In genomic region chr2:129979629-129980155, GRCh38 we compare ENCODE assay signal across 8 cellular contexts. TPM values are rescaled to one million over a fixed set of nuclear protein-coding genes. Genes with fewer than 3 reads are reported as not detected.
DNase-seq lines count a peak whose midpoint lies in the region; ATAC-seq and TF ChIP-seq lines count a peak whose summit lies in the region.
"Not testable (repeated sequence)": the region's sequence is repeated elsewhere in the genome, so short reads cannot be mapped to it uniquely, and the experiment has no call there.

TSS of gene RAB6C (plus strand) at chr2:129979666. CDS start at chr2:129980116, 450 bp downstream.

- not testable (repeated sequence) for H3K9me3 Mint-ChIP-seq in activated CD4-positive, alpha-beta memory T cell treated with anti-CD3 and anti-CD28 coated beads for 36 hours; central memory CD8-positive, alpha-beta T cell

- H3K4me1 Mint-ChIP-seq in activated CD4-positive, alpha-beta memory T cell treated with anti-CD3 and anti-CD28 coated beads for 36 hours (ENCODE audit: low read depth); central memory CD8-positive, alpha-beta T cell: not testable (repeated sequence)

- not testable (repeated sequence) for H3K4me1 ChIP-seq in mesodermal cell (ENCODE audit: control insufficient read depth, insufficient read depth, low read length, poor library complexity, severe bottlenecking); skeletal muscle satellite cell (ENCODE audit: control insufficient read depth, insufficient read depth, low read length)

- H3K27me3 ChIP-seq in skeletal muscle satellite cell (ENCODE audit: control insufficient read depth, insufficient read depth, low read length) = not testable (repeated sequence)

- POLR2A ChIA-PET in activated CD4-positive, alpha-beta memory T cell treated with anti-CD3 and anti-CD28 coated beads for 36 hours (lab: Charles Lee) = not testable (repeated sequence)

- DNase-seq in AG10803 (ENCODE audit: low read depth); central memory CD8-positive, alpha-beta T cell (ENCODE audit: low spot score in 2 of 2): not testable (repeated sequence)
- DNase-seq in NCI-H2107 (lab: John Stamatoyannopoulos, UW) (peak; percentile 7), left ventricle myocardium superior (peak; percentile 59)
- DNase-seq in activated CD4-positive, alpha-beta memory T cell treated with anti-CD3 and anti-CD28 coated beads for 36 hours = peak; percentile 21

- H3K27ac ChIP-seq in mesodermal cell (ENCODE audit: low read depth, low read length, severe bottlenecking) = not testable (repeated sequence)

- H3K36me3 ChIP-seq in mesodermal cell (ENCODE audit: control insufficient read depth, insufficient read depth, low read length); skeletal muscle satellite cell (ENCODE audit: insufficient read depth, low read length): not testable (repeated sequence)

- TF ChIP-seq CTCF in AG10803 (conservative IDR thresholded peaks at IDR 0.05; ENCODE audit: low read length) = not testable (repeated sequence)

- peak within 1 kb of the TSS; percentile 20 for H3K4me2 ChIP-seq in skeletal muscle satellite cell (ENCODE audit: low read length)

- peak within 1 kb of the TSS; percentile 39 for H3K4me3 ChIP-seq in AG10803 (ENCODE audit: low read length)
- H3K4me3 ChIP-seq in mesodermal cell (ENCODE audit: extremely low read depth, insufficient read depth, low read length, poor library complexity, severe bottlenecking) = peak within 1 kb of the TSS; percentile 34
- H3K4me3 ChIP-seq in skeletal muscle satellite cell (ENCODE audit: low read length) = not testable (repeated sequence)

- H3K27ac Mint-ChIP-seq in activated CD4-positive, alpha-beta memory T cell treated with anti-CD3 and anti-CD28 coated beads for 36 hours; central memory CD8-positive, alpha-beta T cell (ENCODE audit: low read depth): not testable (repeated sequence)

- peak within 1 kb of the TSS; percentile 21 for H3K4me3 Mint-ChIP-seq in activated CD4-positive, alpha-beta memory T cell treated with anti-CD3 and anti-CD28 coated beads for 36 hours
- peak within 1 kb of the TSS; percentile 11 for H3K4me3 Mint-ChIP-seq in central memory CD8-positive, alpha-beta T cell

- peak; percentile 49 for ATAC-seq in GM18907 (IDR thresholded peaks at IDR 0.05; ENCODE audit: unreplicated experiment)
- not testable (repeated sequence) for ATAC-seq in central memory CD8-positive, alpha-beta T cell (replicated peaks; ENCODE audit: extremely low read depth, poor library complexity, severe bottlenecking)
- peak; percentile 92 for ATAC-seq in left ventricle myocardium superior

- intact Hi-C loops in activated CD4-positive, alpha-beta memory T cell treated with anti-CD3 and anti-CD28 coated beads for 36 hours (cut with micrococcal nuclease); left ventricle myocardium superior (cut with micrococcal nuclease): not testable (repeated sequence)

- H3K9me3 ChIP-seq in mesodermal cell (ENCODE audit: control insufficient read depth, low read length); skeletal muscle satellite cell (replicated peaks; ENCODE audit: low read length): not testable (repeated sequence)

- CTCF ChIA-PET in activated CD4-positive, alpha-beta memory T cell treated with anti-CD3 and anti-CD28 coated beads for 36 hours (lab: Charles Lee) = not testable (repeated sequence)

- WGBS in mesodermal cell (ENCODE audit: insufficient coverage in 2 of 2), 2 experiments = 0 to 1% methylated on average over 20 to 39 of the region's 54 CpGs

- H3K9ac ChIP-seq in skeletal muscle satellite cell (ENCODE audit: low read depth, low read length) = not testable (repeated sequence)

- H3K27me3 Mint-ChIP-seq in activated CD4-positive, alpha-beta memory T cell treated with anti-CD3 and anti-CD28 coated beads for 36 hours = peaks cover 30% of the 10 kb centered on the region
- peaks cover 84% of the 10 kb centered on the region for H3K27me3 Mint-ChIP-seq in central memory CD8-positive, alpha-beta T cell

- not testable (repeated sequence) for H3K36me3 Mint-ChIP-seq in activated CD4-positive, alpha-beta memory T cell treated with anti-CD3 and anti-CD28 coated beads for 36 hours; central memory CD8-positive, alpha-beta T cell (ENCODE audit: insufficient read depth)

RNA-seq across cellular contexts. Expression of gene RAB6C, which starts in this region (rescaled TPM):
- total RNA-seq in activated CD4-positive, alpha-beta memory T cell treated with anti-CD3 and anti-CD28 coated beads for 36 hours = not detected
- 0.25 TPM for total RNA-seq in left ventricle myocardium superior
- polyA plus RNA-seq in mesodermal cell (2013, experiment 1 of 2) = 0.26 TPM
- 0.20 TPM for polyA plus RNA-seq in mesodermal cell (2013, experiment 2 of 2)
- total RNA-seq in skeletal muscle satellite cell (2012; rRNA removed) = 0.22 and 0.25 TPM in 2 replicates

Comparison
In these comparisons a context has a peak if more than half of its experiments do, and no peak if none do; other contexts are left out.
1. Peak in DNase-seq in activated CD4-positive, alpha-beta memory T cell treated with anti-CD3 and anti-CD28 coated beads for 36 hours; RNA of the gene not detected or under 1 TPM.
2. Peak in DNase-seq and ATAC-seq in left ventricle myocardium superior; RNA of the gene not detected or under 1 TPM.